9 cellular contexts compared by ENCODE assay signal in genomic region chr1:184843732-184844495, GRCh38.
DNase-seq lines count a peak whose midpoint lies in the region; ATAC-seq and TF ChIP-seq lines count a peak whose summit lies in the region.
"Had no signal": no experiment of that assay in that cellular context is flagged by ENCODE, and none has a peak within 500 bp of the region (broad histone marks: within the 10 kb centered on the region; RNA-seq: fewer than 3 reads in every experiment).

No MANE protein-coding gene starts in this region.

- no peak overlapping the region for H3K4me3 Mint-ChIP-seq in activated CD4-positive, alpha-beta memory T cell treated with anti-CD3 and anti-CD28 coated beads, Interleukin-2, amount 10 ng/mL, durations not matched to agents 7 days and 5 days

- CTCF ChIA-PET in activated CD4-positive, alpha-beta memory T cell treated with anti-CD3 and anti-CD28 coated beads, Interleukin-2, amount 10 ng/mL, durations not matched to agents 7 days and 5 days (lab: Charles Lee): interaction anchor here (0.5 to 1.5 kb wide), 6 partner anchors 16 to 49 kb away, joined by 3 read pairs; no protein-coding TSS in a partner anchor

- no peaks in the 10 kb centered on the region for H3K36me3 ChIP-seq in psoas muscle (ENCODE audit: insufficient read depth in 1 of 2, low read depth in 1 of 2)
- H3K36me3 ChIP-seq: SJSA1 had no signal

- peaks cover 5% of the 10 kb centered on the region for H3K9me3 Mint-ChIP-seq in activated CD4-positive, alpha-beta memory T cell treated with anti-CD3 and anti-CD28 coated beads, Interleukin-2, amount 10 ng/mL, durations not matched to agents 7 days and 5 days

- H3K4me1 ChIP-seq in psoas muscle: peaks cover 16% of the 10 kb centered on the region
- H3K4me1 ChIP-seq: SJSA1 had no signal

- no peaks in the 10 kb centered on the region for H3K27me3 ChIP-seq in psoas muscle (ENCODE audit: insufficient read depth in 3 of 3, low read length in 2 of 3)
- H3K27me3 ChIP-seq: SJSA1 had no signal

- no peak overlapping the region for H3K4me3 ChIP-seq in psoas muscle
- H3K4me3 ChIP-seq: SJSA1 had no signal

- H3K27me3 Mint-ChIP-seq in activated CD4-positive, alpha-beta memory T cell treated with anti-CD3 and anti-CD28 coated beads, Interleukin-2, amount 10 ng/mL, durations not matched to agents 7 days and 5 days: no peaks in the 10 kb centered on the region

- peak overlapping the region; percentile 62 for H3K27ac Mint-ChIP-seq in activated CD4-positive, alpha-beta memory T cell treated with anti-CD3 and anti-CD28 coated beads, Interleukin-2, amount 10 ng/mL, durations not matched to agents 7 days and 5 days

- peaks cover 49% of the 10 kb centered on the region for H3K4me1 Mint-ChIP-seq in activated CD4-positive, alpha-beta memory T cell treated with anti-CD3 and anti-CD28 coated beads, Interleukin-2, amount 10 ng/mL, durations not matched to agents 7 days and 5 days

- DNase-seq in SIG-M5 treated with dmso at 0.1 percent for 504 hours (lab: John Stamatoyannopoulos, UW; ENCODE audit: unreplicated experiment): peak; percentile 11
- no peak for DNase-seq in SIG-M5 (lab: John Stamatoyannopoulos, UW)
- DNase-seq in activated CD4-positive, alpha-beta memory T cell treated with anti-CD3 and anti-CD28 coated beads, Interleukin-2, amount 10 ng/mL, durations not matched to agents 7 days and 5 days: peak; percentile 83
- no peak for DNase-seq in psoas muscle
- DNase-seq in NCI-H748 treated with DMSO at 0.1 percent for 48 hours (lab: John Stamatoyannopoulos, UW): no peak
- no peak for DNase-seq in NCI-H69 (lab: John Stamatoyannopoulos, UW)
- no peak for DNase-seq in GM10266 (ENCODE audit: extremely low spot score)

- POLR2A ChIA-PET in activated CD4-positive, alpha-beta memory T cell treated with anti-CD3 and anti-CD28 coated beads, Interleukin-2, amount 10 ng/mL, durations not matched to agents 7 days and 5 days (lab: Charles Lee): interaction anchor here (0.8 to 4.0 kb wide), 11 partner anchors 10 to 132 kb away, joined by 3 to 19 read pairs (median 6); partner anchors contain the start of genes EDEM3 and NIBAN1

- peak overlapping the region; percentile 67 for H3K27ac ChIP-seq in psoas muscle
- H3K27ac ChIP-seq: SJSA1 had no signal

- no peaks in the 10 kb centered on the region for H3K9me3 ChIP-seq in psoas muscle
- H3K9me3 ChIP-seq: SJSA1 had no signal

- no peak for TF ChIP-seq CTCF in psoas muscle (IDR thresholded peaks at IDR 0.05)
- TF ChIP-seq CTCF in GM10266 (IDR thresholded peaks at IDR 0.05; ENCODE audit: control insufficient read depth, insufficient read depth, low read depth, missing control alignments): no peak

- WGBS in psoas muscle, 3 donors: 27 to 56% (median 38%) methylated on average over 6 of the region's 6 CpGs

- intact Hi-C loops in psoas muscle (cut with DNase I): no loop called here

- ATAC-seq in HG03280 (IDR thresholded peaks at IDR 0.05; ENCODE audit: unreplicated experiment) (peak; percentile 100), psoas muscle (peak; percentile 55 to 85 (median 68))

- H3K36me3 Mint-ChIP-seq in activated CD4-positive, alpha-beta memory T cell treated with anti-CD3 and anti-CD28 coated beads, Interleukin-2, amount 10 ng/mL, durations not matched to agents 7 days and 5 days (ENCODE audit: low read depth): peaks cover 25% of the 10 kb centered on the region

Comparison
In these comparisons a context has a peak if more than half of its experiments do, and no peak if none do; other contexts are left out.
1. DNase-seq: peak in SIG-M5 treated with dmso at 0.1 percent for 504 hours (single experiment) and activated CD4-positive, alpha-beta memory T cell treated with anti-CD3 and anti-CD28 coated beads, Interleukin-2, amount 10 ng/mL, durations not matched to agents 7 days and 5 days (single experiment); none in SIG-M5 (single experiment), psoas muscle (0 of 2), NCI-H748 treated with DMSO at 0.1 percent for 48 hours (single experiment), NCI-H69 (single experiment) and GM10266 (single experiment).